ENCODE assay signal across 7 cellular contexts in the genomic region with DNA sequence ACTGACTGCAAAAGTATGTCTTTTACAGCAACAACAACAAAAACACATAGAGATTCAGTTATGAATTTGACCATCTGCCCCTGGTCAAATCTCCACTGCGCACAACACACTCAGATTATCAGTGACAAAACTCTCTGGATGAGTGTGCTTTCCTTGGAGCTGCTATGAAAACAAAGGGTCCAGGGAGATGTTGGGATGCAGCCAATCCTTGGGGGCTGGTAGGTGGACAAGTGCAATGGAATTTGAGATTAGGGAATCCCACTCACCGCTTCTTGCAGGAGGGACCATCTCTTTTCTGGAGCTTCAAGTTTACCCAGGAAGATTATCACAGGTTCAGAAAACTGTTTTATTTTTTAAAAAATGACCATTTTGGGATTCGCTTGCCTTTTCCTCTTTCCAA.
"Had no signal": no experiment of that assay in that cellular context is flagged by ENCODE, and none has a peak within 500 bp of the region (broad histone marks: within the 10 kb centered on the region; RNA-seq: fewer than 3 reads in every experiment).

No MANE protein-coding gene starts in this region.

- DNase-seq: GM23248, GOT3, H7, HCEC 1CT, IMR-90 had no signal

- H3K4me3 ChIP-seq: GM23248, K562 had no signal

- ATAC-seq: K562 had no signal

- H2AFZ ChIP-seq: GM23248 had no signal

- FAIRE-seq: HTR-8/SVneo, K562 had no signal

- H3K27ac ChIP-seq: GM23248 had no signal
